8 cellular contexts compared by ENCODE assay signal in genomic region chr1:99849744-99850457, GRCh38. TPM values are rescaled to one million over a fixed set of nuclear protein-coding genes. Genes with fewer than 3 reads are reported as not detected.
DNase-seq lines count a peak whose midpoint lies in the region; ATAC-seq and TF ChIP-seq lines count a peak whose summit lies in the region.

Gene AGL (plus strand): TSS chr1:99850361. CDS start chr1:99851043, 682 bp downstream.

- ATAC-seq in GM21717 (IDR thresholded peaks at IDR 0.05; ENCODE audit: unreplicated experiment): peak; percentile 99

- H4K20me1 ChIP-seq in neural cell (ENCODE audit: insufficient read depth): no peaks in the 10 kb centered on the region

- H3K9ac ChIP-seq in neural cell (ENCODE audit: low read length): peak within 1 kb of the TSS; percentile 90

- intact Hi-C loops in stomach (cut with DNase I; ENCODE audit: low total_unique reads): no loop called here

- peak within 1 kb of the TSS; percentile 93 for H2AFZ ChIP-seq in neural cell (ENCODE audit: low read depth, low read length)

- in situ Hi-C loops in KBM-7 (cut with MboI; ENCODE audit: low pct_unique_long_range_greater_than_20kb, low sequenced_read_pairs): no loop called here

- H3K4me3 ChIP-seq in neural cell (ENCODE audit: low read length) (peak within 1 kb of the TSS; percentile 90), stomach (peak within 1 kb of the TSS; percentile 68 to 85 (median 80))

- WGBS in stomach, 5 donors: 0 to 1% (median 0%) methylated on average over 43 to 65 of the region's 65 CpGs

- H3K36me3 ChIP-seq in neural cell (ENCODE audit: insufficient read depth, low read length) (no peaks in the 10 kb centered on the region), stomach (peaks cover 0 to 20% (median 14%) of the 10 kb centered on the region in 4 donors)

- peak; percentile 31 for TF ChIP-seq RAD21 in neural cell (conservative IDR thresholded peaks at IDR 0.05)

- H3K79me2 ChIP-seq in neural cell (replicated peaks; ENCODE audit: insufficient read depth, low read length): peaks cover 10% of the 10 kb centered on the region

- H3K9me3 ChIP-seq in neural cell (ENCODE audit: low read length): no peaks in the 10 kb centered on the region
- H3K9me3 ChIP-seq in stomach: no peaks in the 10 kb centered on the region

- peak within 1 kb of the TSS; percentile 75 for H3K27ac ChIP-seq in neural cell (ENCODE audit: low read length)
- peak within 1 kb of the TSS; percentile 87 to 94 (median 92) for H3K27ac ChIP-seq in stomach

- H3K4me1 ChIP-seq in stomach: peaks cover 0 to 34% (median 23%) of the 10 kb centered on the region in 4 donors

- no peak for TF ChIP-seq CTCF in neural cell (IDR thresholded peaks at IDR 0.05; ENCODE audit: poor library complexity, severe bottlenecking)
- no peak for TF ChIP-seq CTCF in stomach (IDR thresholded peaks at IDR 0.05)

- H3K27me3 ChIP-seq in neural cell (ENCODE audit: insufficient read depth, low read depth, low read length) (no peaks in the 10 kb centered on the region), stomach (no peaks in the 10 kb centered on the region)

- H3K9me2 ChIP-seq in neural cell (ENCODE audit: insufficient read depth, low read length): no peaks in the 10 kb centered on the region

- peak in 1 of 4 donors; percentile 20 for TF ChIP-seq POLR2A in stomach (IDR thresholded peaks at IDR 0.05)

- H3F3A ChIP-seq in neural cell (ENCODE audit: insufficient read depth, low read length, poor library complexity, severe bottlenecking): no peaks in the 10 kb centered on the region

- peak; percentile 76 for DNase-seq in DMS79 (lab: John Stamatoyannopoulos, UW)
- peak; percentile 91 for DNase-seq in KBM-7
- DNase-seq in RPMI8226: peak; percentile 77
- peak; percentile 80 for DNase-seq in activated T-helper 9 cell treated with anti-CD3 and anti-CD28 coated beads, Interleukin-2, amount 50 U/mL, for 16 hours (ENCODE audit: low read depth)
- peak; percentile 26 for DNase-seq in fibroblast of the conjunctiva (ENCODE audit: low read depth)
- DNase-seq in stomach: peak; percentile 91

- TF ChIP-seq EP300 in neural cell (conservative IDR thresholded peaks at IDR 0.05; ENCODE audit: poor library complexity, severe bottlenecking): peak; percentile 40
- TF ChIP-seq EP300 in stomach (IDR thresholded peaks at IDR 0.05): no peak

- H3K4me2 ChIP-seq in neural cell (ENCODE audit: low read length): peak within 1 kb of the TSS; percentile 94

TF ChIP-seq in neural cell, 6 proteins besides CTCF, POLR2A, EP300 and RAD21:
- TF ChIP-seq POLR2AphosphoS5 (IDR thresholded peaks at IDR 0.05) (peak; percentile 78), MXI1 (conservative IDR thresholded peaks at IDR 0.05; ENCODE audit: poor library complexity, severe bottlenecking) (peak; percentile 63), EZH2 (IDR thresholded peaks at IDR 0.05; ENCODE audit: borderline replicate concordance, insufficient read depth, low read length, poor library complexity, severe bottlenecking) (no peak), REST (IDR thresholded peaks at IDR 0.05; ENCODE audit: borderline replicate concordance) (peak; percentile 77), TAF1 (IDR thresholded peaks at IDR 0.05; ENCODE audit: low read depth) (peak; percentile 49), SMC3 (conservative IDR thresholded peaks at IDR 0.05; ENCODE audit: poor library complexity) (peak; percentile 22)

RNA-seq across cellular contexts. Expression of gene AGL, which starts in this region (rescaled TPM):
- polyA plus RNA-seq in neural cell (16.5 and 17.7 TPM in 2 replicates), stomach (1 to 10 TPM; 4.3 to 7.4 (median 4.3) TPM)
- 40.4 and 48.5 TPM in 2 replicates for polyA minus RNA-seq in neural cell
- 100 to 1,000 TPM in 1 of 5 donors, 10 to 100 TPM in 4; 12.5 to 107 (median 33.9) TPM for total RNA-seq in stomach

Comparison
In these comparisons a context has a peak if more than half of its experiments do, and no peak if none do; other contexts are left out.
1. Peak in every context shown above with its lines: DNase-seq, ATAC-seq, H3K4me3 ChIP-seq and H3K27ac ChIP-seq.
2. DNase-seq: peak in every context shown above with its lines; median percentile 91 in KBM-7; 91 in stomach; 80 in activated T-helper 9 cell treated with anti-CD3 and anti-CD28 coated beads, Interleukin-2, amount 50 U/mL, for 16 hours; 77 in RPMI8226; 76 in DMS79; 26 in fibroblast of the conjunctiva.